Comparison of ENCODE assay signal across 8 cellular contexts in the genomic region with DNA sequence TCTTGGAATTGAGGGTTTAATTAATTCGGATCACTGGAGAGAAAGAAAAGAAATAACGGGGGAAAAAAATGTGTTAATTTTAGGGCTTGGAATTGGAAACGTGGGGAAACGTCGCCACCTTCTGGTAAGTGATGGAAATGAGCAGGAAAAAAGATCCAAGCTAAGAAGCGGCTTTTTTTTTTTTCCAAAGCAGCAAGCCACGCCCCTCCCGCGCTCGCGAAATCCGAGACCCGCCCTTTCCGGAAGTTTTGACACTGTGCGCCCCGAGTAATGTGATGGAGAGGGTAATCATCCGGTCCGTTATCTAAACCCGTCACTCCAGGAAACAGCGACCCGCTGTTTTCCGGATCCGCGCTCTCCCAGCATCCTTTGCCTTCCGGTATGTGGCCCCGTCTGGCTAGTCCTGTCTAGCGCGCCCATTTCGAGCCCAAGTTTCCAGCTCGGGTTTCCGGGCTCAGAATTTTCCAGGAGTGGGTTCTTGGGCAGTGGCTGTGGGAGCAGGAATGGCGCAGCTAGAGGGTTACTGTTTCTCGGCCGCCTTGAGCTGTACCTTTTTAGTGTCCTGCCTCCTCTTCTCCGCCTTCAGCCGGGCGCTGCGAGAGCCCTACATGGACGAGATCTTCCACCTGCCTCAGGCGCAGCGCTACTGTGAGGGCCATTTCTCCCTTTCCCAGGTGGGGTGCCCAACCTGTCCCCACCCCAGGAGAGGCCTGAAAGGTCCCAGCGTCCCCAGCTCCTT. TPM values are rescaled to one million over a fixed set of nuclear protein-coding genes. Genes with fewer than 3 reads are reported as not detected.
DNase-seq lines count a peak whose midpoint lies in the region; ATAC-seq and TF ChIP-seq lines count a peak whose summit lies in the region.

A gene with protein sequence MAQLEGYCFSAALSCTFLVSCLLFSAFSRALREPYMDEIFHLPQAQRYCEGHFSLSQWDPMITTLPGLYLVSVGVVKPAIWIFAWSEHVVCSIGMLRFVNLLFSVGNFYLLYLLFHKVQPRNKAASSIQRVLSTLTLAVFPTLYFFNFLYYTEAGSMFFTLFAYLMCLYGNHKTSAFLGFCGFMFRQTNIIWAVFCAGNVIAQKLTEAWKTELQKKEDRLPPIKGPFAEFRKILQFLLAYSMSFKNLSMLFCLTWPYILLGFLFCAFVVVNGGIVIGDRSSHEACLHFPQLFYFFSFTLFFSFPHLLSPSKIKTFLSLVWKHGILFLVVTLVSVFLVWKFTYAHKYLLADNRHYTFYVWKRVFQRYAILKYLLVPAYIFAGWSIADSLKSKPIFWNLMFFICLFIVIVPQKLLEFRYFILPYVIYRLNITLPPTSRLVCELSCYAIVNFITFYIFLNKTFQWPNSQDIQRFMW (plus strand): TSS at position 384 of the 739 bp plus-strand sequence. CDS start 120 bp downstream, at position 504.

- H3K36me3 ChIP-seq in PC-9 (ENCODE audit: low read depth) (no peaks in the 10 kb centered on the region), esophagus (ENCODE audit: control insufficient read depth in 2 of 2, insufficient read depth in 2 of 2, low read length in 1 of 2) (no peaks in the 10 kb centered on the region), muscle layer of duodenum (ENCODE audit: control insufficient read depth in 1 of 2, insufficient read depth in 2 of 2, low read length in 2 of 2) (no peaks in the 10 kb centered on the region)

- WGBS in esophagus, 2 donors, result 0% methylated on average over 40 to 42 of the region's 42 CpGs

- peak within 1 kb of the TSS; percentile 91 for H2AFZ ChIP-seq in PC-9

- peaks cover 24% of the 10 kb centered on the region for H3K4me1 Mint-ChIP-seq in activated T-cell treated with anti-CD3 and anti-CD28 coated beads, Interleukin-2, amount 50 U/mL, for 24 hours (ENCODE audit: low read depth)

- H3K4me3 ChIP-seq in PC-9, result peak within 1 kb of the TSS; percentile 60
- peak within 1 kb of the TSS; percentile 73 to 81 for H3K4me3 ChIP-seq in esophagus (ENCODE audit: low read depth in 1 of 2, low read length in 2 of 2)
- H3K4me3 ChIP-seq in muscle layer of duodenum (ENCODE audit: low read depth in 1 of 2, low read length in 2 of 2), result peak within 1 kb of the TSS; percentile 73 to 77

- peak within 1 kb of the TSS; percentile 96 for H3K4me3 Mint-ChIP-seq in activated T-cell treated with anti-CD3 and anti-CD28 coated beads, Interleukin-2, amount 50 U/mL, for 24 hours

- CTCF ChIA-PET in PC-9 (lab: Charles Lee), result interaction anchor here (0.6 kb wide), 1 partner anchor 806 kb away, joined by 6 read pairs; no protein-coding TSS in a partner anchor

- peak within 1 kb of the TSS; percentile 97 for H3K27ac Mint-ChIP-seq in activated T-cell treated with anti-CD3 and anti-CD28 coated beads, Interleukin-2, amount 50 U/mL, for 24 hours

- no peaks in the 10 kb centered on the region for H3K27me3 Mint-ChIP-seq in activated T-cell treated with anti-CD3 and anti-CD28 coated beads, Interleukin-2, amount 50 U/mL, for 24 hours

- H3K9me3 ChIP-seq in PC-9 (ENCODE audit: insufficient read depth, low read depth), result no peaks in the 10 kb centered on the region
- H3K9me3 ChIP-seq in esophagus (ENCODE audit: control insufficient read depth in 2 of 2, insufficient read depth in 1 of 2, low read depth in 1 of 2, low read length in 1 of 2), result no peaks in the 10 kb centered on the region
- H3K9me3 ChIP-seq in muscle layer of duodenum (ENCODE audit: control insufficient read depth in 1 of 2, low read length in 2 of 2), result no peaks in the 10 kb centered on the region

- DNase-seq in DMS 273 treated with DMSO at 0.1 percent for 48 hours (lab: John Stamatoyannopoulos, UW) (peak; percentile 85), HuH-7.5 (ENCODE audit: low spot score) (peak; percentile 29), PC-9 (peak; percentile 88 to 91)
- DNase-seq in activated T-cell treated with anti-CD3 and anti-CD28 coated beads, Interleukin-2, amount 50 U/mL, for 24 hours, result peak; percentile 94
- peak; percentile 85 to 91 for DNase-seq in stimulated activated CD8-positive, alpha-beta memory T cell treated with anti-CD3 and anti-CD28 coated beads, Interleukin-7, amount 100 ng/mL, for 4 hours (ENCODE audit: low read depth in 2 of 2)

- BruUV-seq in PC-9 (replicated peaks; lab: Mats Ljungman, UMichigan), result TSS peak; percentile 73

- peaks cover 7% of the 10 kb centered on the region; the same call in 1 of the 2 replicates for H3K4me1 ChIP-seq in PC-9 (replicated peaks; ENCODE audit: insufficient read depth)
- no peaks in the 10 kb centered on the region for H3K4me1 ChIP-seq in esophagus (ENCODE audit: control insufficient read depth in 2 of 2, insufficient read depth in 2 of 2, low read length in 1 of 2)
- H3K4me1 ChIP-seq in muscle layer of duodenum (ENCODE audit: control insufficient read depth in 1 of 2, insufficient read depth in 2 of 2, low read length in 2 of 2), result peaks cover 0 to 6% of the 10 kb centered on the region in 2 donors

- no peaks in the 10 kb centered on the region for H3K79me2 ChIP-seq in PC-9 (ENCODE audit: low read depth)

- H4K20me1 ChIP-seq in PC-9 (ENCODE audit: insufficient read depth), result no peaks in the 10 kb centered on the region

- H3K27me3 ChIP-seq in PC-9 (ENCODE audit: insufficient read depth, low read depth) (no peaks in the 10 kb centered on the region), esophagus (ENCODE audit: control insufficient read depth in 1 of 2, insufficient read depth in 2 of 2, low read length in 2 of 2) (no peaks in the 10 kb centered on the region), muscle layer of duodenum (ENCODE audit: low read depth, low read length) (no peaks in the 10 kb centered on the region)

- H3K9me2 ChIP-seq in PC-9 (ENCODE audit: insufficient read depth), result no peaks in the 10 kb centered on the region

- peak within 1 kb of the TSS; percentile 85 for H3K4me2 ChIP-seq in PC-9

- peak; percentile 82 for TF ChIP-seq CTCF in PC-9 (conservative IDR thresholded peaks at IDR 0.05)

- H3K27ac ChIP-seq in PC-9 (peak within 1 kb of the TSS; percentile 37), esophagus (ENCODE audit: low read depth in 2 of 2, low read length in 1 of 2) (peak within 1 kb of the TSS; percentile 90 to 92), muscle layer of duodenum (ENCODE audit: low read length) (peak within 1 kb of the TSS; percentile 58)

- no peaks in the 10 kb centered on the region for H3K9me3 Mint-ChIP-seq in activated T-cell treated with anti-CD3 and anti-CD28 coated beads, Interleukin-2, amount 50 U/mL, for 24 hours

- peak; percentile 100 for ATAC-seq in GM21526 (IDR thresholded peaks at IDR 0.05; ENCODE audit: low FRiP score, unreplicated experiment)

- intact Hi-C loops in PC-9 (cut with micrococcal nuclease; ENCODE audit: unreplicated experiment), result loop anchor here (1.0 to 5.0 kb wide), 3 partner anchors 178 to 591 kb away; a partner anchor contains a TSS

- POLR2A ChIA-PET in PC-9 (lab: Charles Lee; ENCODE audit: unreplicated experiment), result interaction anchor here (0.6 to 0.7 kb wide), 4 partner anchors 129 to 986 kb away, joined by 4 to 7 read pairs (median 6); a partner anchor contains a TSS

- peaks cover 24% of the 10 kb centered on the region for H3K36me3 Mint-ChIP-seq in activated T-cell treated with anti-CD3 and anti-CD28 coated beads, Interleukin-2, amount 50 U/mL, for 24 hours (ENCODE audit: low read depth)

- H3F3A ChIP-seq in PC-9 (ENCODE audit: insufficient read depth, low read depth), result no peaks in the 10 kb centered on the region

RNA-seq across cellular contexts. Expression of the gene that starts here (rescaled TPM):
- total RNA-seq in PC-9 (2021), result 13.1 and 14.4 TPM in 2 replicates
- 1 to 10 TPM in 1 of 2 donors, under 1 TPM in 1; 0.84 to 1.1 TPM for polyA plus RNA-seq in esophagus

Comparison
In these comparisons a context has a peak if more than half of its experiments do, and no peak if none do; other contexts are left out.
1. Peak in every context shown above with its lines: DNase-seq, ATAC-seq, H3K4me3 ChIP-seq and H3K27ac ChIP-seq.
2. DNase-seq: peak in every context shown above with its lines; median percentile 94 in activated T-cell treated with anti-CD3 and anti-CD28 coated beads, Interleukin-2, amount 50 U/mL, for 24 hours; 90 in PC-9; 88 in stimulated activated CD8-positive, alpha-beta memory T cell treated with anti-CD3 and anti-CD28 coated beads, Interleukin-7, amount 100 ng/mL, for 4 hours; 85 in DMS 273 treated with DMSO at 0.1 percent for 48 hours; 29 in HuH-7.5.
3. H3K27ac ChIP-seq: peak in every context shown above with its lines; median percentile 91 in esophagus; 58 in muscle layer of duodenum; 37 in PC-9.